In the genomic region with DNA sequence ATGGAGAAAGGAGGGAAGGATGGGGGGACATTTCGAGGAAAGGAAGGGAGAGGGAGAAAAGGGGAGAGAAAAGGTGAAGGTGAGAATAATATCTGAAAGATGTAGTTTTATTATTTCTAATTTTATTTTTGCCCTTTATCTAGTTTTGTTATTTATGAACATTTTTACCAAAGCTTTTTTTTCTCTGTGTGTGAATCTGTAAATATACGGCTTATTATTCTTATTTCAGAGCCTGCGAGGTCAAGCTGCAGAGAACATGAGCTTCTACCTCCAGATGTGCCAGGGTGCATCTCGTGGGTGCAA, we compare ENCODE assay signal across 8 cellular contexts. TPM values are rescaled to one million over a fixed set of nuclear protein-coding genes. Genes with fewer than 3 reads are reported as not detected.
DNase-seq lines count a peak whose midpoint lies in the region; ATAC-seq and TF ChIP-seq lines count a peak whose summit lies in the region.

No MANE protein-coding gene starts in this region.

- H3K4me1 ChIP-seq in colonic mucosa: no peaks in the 10 kb centered on the region
- peaks cover 4 to 17% of the 10 kb centered on the region in 2 donors for H3K4me1 ChIP-seq in muscle layer of duodenum (ENCODE audit: control insufficient read depth in 1 of 2, insufficient read depth in 2 of 2, low read length in 2 of 2)
- no peaks in the 10 kb centered on the region for H3K4me1 ChIP-seq in aorta (ENCODE audit: control insufficient read depth in 1 of 2, insufficient read depth in 2 of 2, low read length in 2 of 2)

- intact Hi-C loops in colonic mucosa (cut with DNase I): no loop called here
- intact Hi-C loops in aorta (cut with DNase I): loop anchor here (1.0 to 5.0 kb wide), 3 partner anchors 35 to 91 kb away; partner anchors contain the start of gene HLA-A (in 1 of the 2)

- H3K27ac ChIP-seq in colonic mucosa: peak overlapping the region; percentile 82
- peak overlapping the region; percentile 88 for H3K27ac ChIP-seq in muscle layer of duodenum (ENCODE audit: low read length)
- H3K27ac ChIP-seq in aorta (ENCODE audit: low read depth in 1 of 2, low read length in 2 of 2): peak overlapping the region; percentile 8 to 96

- H3K9me3 Mint-ChIP-seq in stimulated activated naive CD8-positive, alpha-beta T cell treated with anti-CD3 and anti-CD28 coated beads, Interleukin-15, Interleukin-2, amounts not matched to agents 100 ng/mL and 50 ng/mL, for 24 hours: no peaks in the 10 kb centered on the region

- no peaks in the 10 kb centered on the region for H3K36me3 Mint-ChIP-seq in stimulated activated naive CD8-positive, alpha-beta T cell treated with anti-CD3 and anti-CD28 coated beads, Interleukin-15, Interleukin-2, amounts not matched to agents 100 ng/mL and 50 ng/mL, for 24 hours (ENCODE audit: low read depth)

- H3K27me3 ChIP-seq in colonic mucosa: no peaks in the 10 kb centered on the region
- H3K27me3 ChIP-seq in muscle layer of duodenum (ENCODE audit: low read depth, low read length): peaks cover 7% of the 10 kb centered on the region
- H3K27me3 ChIP-seq in aorta (ENCODE audit: control insufficient read depth in 1 of 2, insufficient read depth in 2 of 2, low read length in 1 of 2): no peaks in the 10 kb centered on the region

- no peak for ATAC-seq in stimulated activated naive CD8-positive, alpha-beta T cell treated with anti-CD3 and anti-CD28 coated beads, Interleukin-15, Interleukin-2, amounts not matched to agents 100 U/mL and 50 U/mL, for 24 hours
- ATAC-seq in aorta (ENCODE audit: low FRiP score): no peak

- peak overlapping the region; percentile 70 to 71 for H3K9ac ChIP-seq in colonic mucosa (ENCODE audit: low read depth in 2 of 2, low read length in 2 of 2)

- H3K9me3 ChIP-seq in colonic mucosa: no peaks in the 10 kb centered on the region
- H3K9me3 ChIP-seq in muscle layer of duodenum (ENCODE audit: control insufficient read depth in 1 of 2, low read length in 2 of 2): no peaks in the 10 kb centered on the region
- no peaks in the 10 kb centered on the region for H3K9me3 ChIP-seq in aorta (ENCODE audit: control insufficient read depth, low read length)

- DNase-seq in stimulated activated naive CD8-positive, alpha-beta T cell treated with anti-CD3 and anti-CD28 coated beads, Interleukin-15, Interleukin-2, amounts not matched to agents 100 U/mL and 50 U/mL, for 24 hours: no peak
- DNase-seq in colonic mucosa: no peak
- no peak for DNase-seq in aorta
- no peak for DNase-seq in GOT3 (lab: John Stamatoyannopoulos, UW)
- no peak for DNase-seq in KG1 (lab: John Stamatoyannopoulos, UW)
- no peak for DNase-seq in NOMO-1 treated with dmso at 0.1 percent for 144 hours (lab: John Stamatoyannopoulos, UW; ENCODE audit: unreplicated experiment)

- no peak overlapping the region for H3K27ac Mint-ChIP-seq in stimulated activated naive CD8-positive, alpha-beta T cell treated with anti-CD3 and anti-CD28 coated beads, Interleukin-15, Interleukin-2, amounts not matched to agents 100 ng/mL and 50 ng/mL, for 24 hours

- peak overlapping the region; percentile 86 for H3K4me3 Mint-ChIP-seq in stimulated activated naive CD8-positive, alpha-beta T cell treated with anti-CD3 and anti-CD28 coated beads, Interleukin-15, Interleukin-2, amounts not matched to agents 100 ng/mL and 50 ng/mL, for 24 hours

- H3K36me3 ChIP-seq in colonic mucosa (no peaks in the 10 kb centered on the region), muscle layer of duodenum (ENCODE audit: control insufficient read depth in 1 of 2, insufficient read depth in 2 of 2, low read length in 2 of 2) (no peaks in the 10 kb centered on the region), aorta (ENCODE audit: control insufficient read depth in 1 of 2, insufficient read depth in 2 of 2, low read length in 1 of 2) (no peaks in the 10 kb centered on the region)

- WGBS in aorta, 2 donors: 43 to 46% methylated on average over 4 of the region's 4 CpGs

- peaks cover 33% of the 10 kb centered on the region for H3K4me1 Mint-ChIP-seq in stimulated activated naive CD8-positive, alpha-beta T cell treated with anti-CD3 and anti-CD28 coated beads, Interleukin-15, Interleukin-2, amounts not matched to agents 100 ng/mL and 50 ng/mL, for 24 hours (ENCODE audit: low read depth)

- H3K4me3 ChIP-seq in colonic mucosa: peak overlapping the region; percentile 50
- H3K4me3 ChIP-seq in muscle layer of duodenum (ENCODE audit: low read depth in 1 of 2, low read length in 2 of 2): peak overlapping the region; percentile 52 to 65
- peak overlapping the region in 1 of 2 donors; percentile 28 for H3K4me3 ChIP-seq in aorta (ENCODE audit: low read length in 2 of 2)

- no peak for TF ChIP-seq CTCF in colonic mucosa (IDR thresholded peaks at IDR 0.05)

- H3K27me3 Mint-ChIP-seq in stimulated activated naive CD8-positive, alpha-beta T cell treated with anti-CD3 and anti-CD28 coated beads, Interleukin-15, Interleukin-2, amounts not matched to agents 100 ng/mL and 50 ng/mL, for 24 hours: peaks cover 63% of the 10 kb centered on the region

RNA-seq across cellular contexts. Expression of gene HLA-A, which starts 35.0 kb away (rescaled TPM):
- total RNA-seq in colonic mucosa (1,000 to 10,000 TPM; 1,045 to 1,898 TPM), aorta (100 to 1,000 TPM; 468 to 599 TPM)
- polyA plus RNA-seq in aorta: 100 to 1,000 TPM; 216 to 526 TPM
